Comparison of ENCODE assay signal across 22 cellular contexts in the genomic region with DNA sequence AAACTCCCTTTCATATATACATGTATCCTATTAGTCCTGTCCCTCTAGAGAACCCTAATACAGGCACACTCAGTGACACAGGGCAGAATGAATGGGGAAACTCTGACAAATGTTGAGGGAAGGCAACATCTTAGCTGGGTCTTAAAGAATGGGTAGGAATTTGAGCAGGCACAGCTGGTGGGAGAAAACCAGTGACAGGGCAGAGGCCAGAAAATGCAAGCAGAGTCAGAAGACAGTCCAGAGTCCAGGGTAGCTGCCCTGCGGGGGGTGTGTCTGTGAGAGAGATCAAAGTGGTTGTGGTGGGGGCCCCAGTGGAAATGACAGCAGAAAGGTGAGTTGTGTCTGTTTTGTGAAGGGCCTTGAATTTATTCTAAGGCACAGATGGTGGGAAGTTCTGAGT.
"Had no signal": no experiment of that assay in that cellular context is flagged by ENCODE, and none has a peak within 500 bp of the region (broad histone marks: within the 10 kb centered on the region; RNA-seq: fewer than 3 reads in every experiment).

No MANE protein-coding gene starts in this region.

- DNase-seq: activated CD4-positive, alpha-beta T cell treated with anti-CD3 and anti-CD28 coated beads, Interleukin-2, amount 50 U/mL, for 4 hours; activated CD4-positive, CD25-positive, alpha-beta regulatory T cell treated with anti-CD3 and anti-CD28 coated beads, Interleukin-2, amount 50 U/mL, for 72 hours; activated gamma-delta T cell; activated naive CD4-positive, alpha-beta T cell treated with anti-CD3 and anti-CD28 coated beads, Interleukin-2, amount 50 U/mL, for 16 hours; activated naive CD8-positive, alpha-beta T cell treated with anti-CD3 and anti-CD28 coated beads, Interleukin-2, amount 50 U/mL, for 24 hours; effector CD8-positive, alpha-beta T cell; foreskin keratinocyte; glutamatergic neuron; hypothalamus; mesenchymal stem cell; nephron progenitor cell; pancreas; psoas muscle; stimulated activated CD4-positive, alpha-beta T cell treated with anti-CD3 and anti-CD28 coated beads, Interleukin-1b, Interleukin-23, amount 100 ng/mL, for 48 hours; stomach; T-helper 1 cell; trophoblast cell; uterus; WERI-Rb-1 had no signal

- H3K4me1 ChIP-seq: foreskin keratinocyte, uterus had no signal

- H3K27ac Mint-ChIP-seq: activated naive CD8-positive, alpha-beta T cell treated with anti-CD3 and anti-CD28 coated beads, Interleukin-2, amount 50 U/mL, for 24 hours; dendritic cell treated with granulocyte-macrophage colony-stimulating factor and Interleukin-4, amounts not matched to agents 40 ng/mL and 50 ng/mL, for 4 days; nephron progenitor cell had no signal

- H3K4me3 ChIP-seq: cardiac muscle cell, pancreas, psoas muscle, right atrium auricular region, stomach, uterus had no signal

- H3K9me3 Mint-ChIP-seq: activated naive CD8-positive, alpha-beta T cell treated with anti-CD3 and anti-CD28 coated beads, Interleukin-2, amount 50 U/mL, for 24 hours; dendritic cell treated with granulocyte-macrophage colony-stimulating factor and Interleukin-4, amounts not matched to agents 40 ng/mL and 50 ng/mL, for 4 days had no signal

- ATAC-seq: activated naive CD8-positive, alpha-beta T cell treated with anti-CD3 and anti-CD28 coated beads, Interleukin-2, amount 50 U/mL, for 24 hours; foreskin keratinocyte; pancreas; psoas muscle had no signal

- H3K27ac ChIP-seq: cardiac muscle cell, foreskin keratinocyte, pancreas, psoas muscle, right atrium auricular region, stomach, uterus, WERI-Rb-1 had no signal

- H3K9me3 ChIP-seq: pancreas, psoas muscle, right atrium auricular region, stomach, uterus had no signal

- H3K4me3 Mint-ChIP-seq: dendritic cell treated with granulocyte-macrophage colony-stimulating factor and Interleukin-4, amounts not matched to agents 40 ng/mL and 50 ng/mL, for 4 days had no signal

- H3K36me3 ChIP-seq: cardiac muscle cell, pancreas, right atrium auricular region, stomach, uterus, WERI-Rb-1 had no signal

- H3K27me3 Mint-ChIP-seq: activated naive CD8-positive, alpha-beta T cell treated with anti-CD3 and anti-CD28 coated beads, Interleukin-2, amount 50 U/mL, for 24 hours; dendritic cell treated with granulocyte-macrophage colony-stimulating factor and Interleukin-4, amounts not matched to agents 40 ng/mL and 50 ng/mL, for 4 days had no signal

- H3K27me3 ChIP-seq: pancreas, right atrium auricular region, uterus had no signal
